ENCODE assay signal across 1 cellular context in the genomic region with DNA sequence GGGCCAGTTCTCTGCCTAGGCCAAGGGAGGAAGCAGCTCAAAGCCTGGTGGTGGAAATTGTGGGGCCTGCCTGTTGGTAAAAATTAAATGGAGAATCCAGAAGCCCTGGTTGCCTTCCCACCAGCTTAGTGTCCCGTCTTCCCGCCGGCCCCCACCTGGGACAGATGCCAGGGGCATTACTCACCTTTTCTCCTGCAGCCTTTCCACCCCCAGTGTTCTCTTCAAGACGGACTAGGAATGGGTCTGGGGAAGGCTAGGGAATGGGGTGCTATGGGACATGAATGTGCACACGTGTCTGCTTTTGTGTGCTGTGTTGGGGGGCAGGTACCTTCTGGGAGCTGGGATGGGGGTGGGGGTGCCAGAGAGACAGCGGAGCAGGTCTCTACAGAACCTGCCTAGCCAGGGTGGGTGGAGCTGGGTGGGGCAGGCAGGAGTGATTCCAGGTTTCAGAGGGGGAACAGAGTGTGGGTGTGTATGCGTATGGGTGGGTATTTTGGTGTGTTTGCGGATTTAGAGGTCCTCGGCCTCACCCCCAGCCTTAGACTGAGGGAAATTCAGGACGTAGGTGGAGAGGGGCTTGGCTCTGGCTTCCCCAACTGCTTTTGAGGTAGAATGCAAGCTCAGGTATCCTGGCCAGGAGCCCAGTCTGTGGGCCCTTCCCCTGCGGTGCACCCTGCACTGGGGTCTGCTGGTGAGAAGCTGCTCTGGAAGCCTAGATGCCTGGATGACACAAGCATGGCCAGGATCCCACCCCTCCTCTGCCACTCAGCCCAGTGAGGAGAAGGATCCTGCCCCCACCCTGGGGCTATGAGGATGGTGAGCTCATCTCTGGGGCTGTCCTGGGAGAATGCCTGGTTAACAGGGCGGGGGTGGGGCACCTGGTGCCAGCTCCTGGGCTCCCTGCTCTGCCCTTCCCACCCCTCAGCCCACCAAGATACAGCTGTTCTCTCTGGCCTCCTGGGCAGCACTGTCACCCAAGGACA.
TF ChIP-seq lines count a peak whose summit lies in the region.

No MANE protein-coding gene starts in this region.

TF ChIP-seq in A549, 52 proteins besides CTCF, POLR2A, EP300 and RAD21:
- TF ChIP-seq MAZ (IDR thresholded peaks at IDR 0.05; ENCODE audit: borderline replicate concordance, low read depth, low read length) = no peak
